Comparison of ENCODE assay signal across 1 cellular context in genomic region chr14:71638523-71639196, GRCh38.
TF ChIP-seq lines count a peak whose summit lies in the region.

No MANE protein-coding gene starts in this region.

TF ChIP-seq in IMR-90, 13 proteins besides CTCF, POLR2A, EP300 and RAD21 (continued from another document):
- TF ChIP-seq MAZ (IDR thresholded peaks at IDR 0.05; ENCODE audit: borderline replicate concordance, low read depth, low read length) (no peak), CEBPB (IDR thresholded peaks at IDR 0.05; ENCODE audit: low read depth, low read length) (peak; percentile 49; the same call in 1 of the 2 replicates), BHLHE40 (IDR thresholded peaks at IDR 0.05; ENCODE audit: low read depth, low read length) (no peak), CHD1 (IDR thresholded peaks at IDR 0.05; ENCODE audit: low read depth, low read length) (no peak), FOS (IDR thresholded peaks at IDR 0.05; ENCODE audit: low read depth, low read length) (no peak), RCOR1 (IDR thresholded peaks at IDR 0.05; ENCODE audit: insufficient replicate concordance, low read length) (no peak)
